In genomic region chr16:27234603-27235002, GRCh38 we compare ENCODE assay signal across 8 cellular contexts. TPM values are rescaled to one million over a fixed set of nuclear protein-coding genes. Genes with fewer than 3 reads are reported as not detected.
A peak's percentile ranks its signal among the peaks of the same experiment; 100 is the strongest.
DNase-seq lines count a peak whose midpoint lies in the region; ATAC-seq and TF ChIP-seq lines count a peak whose summit lies in the region.

No MANE protein-coding gene starts in this region.

- peaks cover 90% of the 10 kb centered on the region for H3K4me1 ChIP-seq in CD8-positive, alpha-beta T cell (ENCODE audit: insufficient read depth, low read length)
- H3K4me1 ChIP-seq in prostate gland (replicated peaks): peaks cover 28% of the 10 kb centered on the region

- H3K4me3 ChIP-seq in CD8-positive, alpha-beta T cell (ENCODE audit: low read depth, low read length): peak overlapping the region; percentile 18
- H3K4me3 ChIP-seq in dorsolateral prefrontal cortex (peak overlapping the region in 2 of 59 donors; percentile 43 to 53), prostate gland (no peak overlapping the region)

- no peak for TF ChIP-seq CTCF in CD8-positive, alpha-beta T cell (IDR thresholded peaks at IDR 0.05)
- no peak for TF ChIP-seq CTCF in dorsolateral prefrontal cortex (IDR thresholded peaks at IDR 0.05 in 54 of 56, conservative IDR thresholded peaks at IDR 0.05 in 2 of 56; ENCODE audit: low read depth in 1 of 56, partially characterized antibody in 56 of 56)
- TF ChIP-seq CTCF in prostate gland (IDR thresholded peaks at IDR 0.05): no peak

- H3K9me3 ChIP-seq in CD8-positive, alpha-beta T cell (ENCODE audit: low read length): no peaks in the 10 kb centered on the region
- no peaks in the 10 kb centered on the region for H3K9me3 ChIP-seq in prostate gland

- no peak for ATAC-seq in CD8-positive, alpha-beta T cell
- ATAC-seq in GM18868 (IDR thresholded peaks at IDR 0.05; ENCODE audit: unreplicated experiment): no peak
- no peak for ATAC-seq in HG02885 (IDR thresholded peaks at IDR 0.05; ENCODE audit: poor library complexity, unreplicated experiment)

- intact Hi-C loops in CD8-positive, alpha-beta T cell (cut with DNase I, micrococcal nuclease): loop anchor here (1.0 to 2.0 kb wide), 12 partner anchors 31 to 229 kb away; partner anchors contain the start of genes IL21R (in 2 of the 2), KDM8 (in 1 of the 2) and NSMCE1 (in 1 of the 2)
- intact Hi-C loops in dorsolateral prefrontal cortex (cut with DNase I) (loop anchor here (2.0 to 10.0 kb wide), 4 partner anchors 32 to 220 kb away; partner anchors contain the start of gene KDM8 (in 1 of the 2)), prostate gland (cut with DNase I) (loop anchor here (1.0 to 2.0 kb wide), 2 partner anchors 34 to 134 kb away; partner anchors contain the start of gene NSMCE1)

- H3K27ac ChIP-seq in CD8-positive, alpha-beta T cell (ENCODE audit: low read depth, low read length): peak overlapping the region; percentile 90
- H3K27ac ChIP-seq in dorsolateral prefrontal cortex: peak overlapping the region in 44 of 59 donors; percentile 10 to 80 (median 68)
- peak overlapping the region; percentile 56 to 80 for H3K27ac ChIP-seq in prostate gland

- no peaks in the 10 kb centered on the region for H3K27me3 ChIP-seq in CD8-positive, alpha-beta T cell (ENCODE audit: insufficient read depth, low read length)
- H3K27me3 ChIP-seq in dorsolateral prefrontal cortex (no peaks in the 10 kb centered on the region), prostate gland (replicated peaks; ENCODE audit: insufficient read depth) (no peaks in the 10 kb centered on the region)

- no peak for DNase-seq in CD8-positive, alpha-beta T cell
- DNase-seq in NCI-H69 (lab: John Stamatoyannopoulos, UW) (peak; percentile 45), dorsolateral prefrontal cortex (no peak), prostate gland (ENCODE audit: low spot score) (no peak), anterior cingulate cortex (lab: John Stamatoyannopoulos, UW) (no peak), DMS 273 treated with DMSO at 0.1 percent for 48 hours (lab: John Stamatoyannopoulos, UW) (no peak)

- H3K36me3 ChIP-seq in CD8-positive, alpha-beta T cell (ENCODE audit: insufficient read depth, low read length): no peaks in the 10 kb centered on the region
- peaks cover 0 to 5% of the 10 kb centered on the region in 2 donors for H3K36me3 ChIP-seq in prostate gland

- no peaks in the 10 kb centered on the region for H3K27me3 Mint-ChIP-seq in CD8-positive, alpha-beta T cell (ENCODE audit: low read depth)

- WGBS in prostate gland: 11% methylated on average over 4 of the region's 4 CpGs

- TF ChIP-seq POLR2A in prostate gland (IDR thresholded peaks at IDR 0.05): no peak

- POLR2A ChIA-PET in CD8-positive, alpha-beta T cell (lab: Charles Lee): interaction anchor here (0.6 to 5.9 kb wide), 30 partner anchors 9 to 229 kb away, joined by 3 to 68 read pairs (median 4); partner anchors contain the start of genes IL21R and KDM8

- H3K36me3 Mint-ChIP-seq in CD8-positive, alpha-beta T cell: peaks cover 14% of the 10 kb centered on the region

- H3K27ac Mint-ChIP-seq in CD8-positive, alpha-beta T cell: peak overlapping the region; percentile 98

- no peaks in the 10 kb centered on the region for H3K9me3 Mint-ChIP-seq in CD8-positive, alpha-beta T cell

- CTCF ChIA-PET in CD8-positive, alpha-beta T cell (lab: Charles Lee): interaction anchor here (0.6 to 8.5 kb wide), 47 partner anchors 9 to 228 kb away, joined by 3 to 69 read pairs (median 6); partner anchors contain the start of genes IL21R, KDM8 and NSMCE1

- peaks cover 89% of the 10 kb centered on the region for H3K4me1 Mint-ChIP-seq in CD8-positive, alpha-beta T cell (ENCODE audit: low read depth)

- peak overlapping the region; percentile 78 for H3K4me3 Mint-ChIP-seq in CD8-positive, alpha-beta T cell

RNA-seq across cellular contexts. Expression of gene KDM8, which starts 31.3 kb away (rescaled TPM):
- total RNA-seq in CD8-positive, alpha-beta T cell: 10 to 100 TPM; 17.6 to 22.6 TPM
- total RNA-seq in dorsolateral prefrontal cortex (10 to 100 TPM in 117 of 120 experiments, 1 to 10 TPM in 3; 8.7 to 25.5 (median 15.1) TPM), prostate gland (10 to 100 TPM in 1 of 2 donors, 1 to 10 TPM in 1; 5.6 to 15.3 TPM)

RNA-seq across cellular contexts. Expression of gene NSMCE1, which starts 34.0 kb away (rescaled TPM):
- total RNA-seq in CD8-positive, alpha-beta T cell: 10 to 100 TPM; 29.6 to 30.1 TPM
- total RNA-seq in dorsolateral prefrontal cortex (10 to 100 TPM; 22.8 to 53.0 (median 35.7) TPM), prostate gland (10 to 100 TPM; 55.4 to 71.7 TPM)
